ENCODE assay signal across 18 cellular contexts in genomic region chr11:76766521-76766920, GRCh38. TPM values are rescaled to one million over a fixed set of nuclear protein-coding genes. Genes with fewer than 3 reads are reported as not detected.
DNase-seq lines count a peak whose midpoint lies in the region; ATAC-seq, FAIRE-seq and TF ChIP-seq lines count a peak whose summit lies in the region.
"Had no signal": no experiment of that assay in that cellular context is flagged by ENCODE, and none has a peak within 500 bp of the region (broad histone marks: within the 10 kb centered on the region; RNA-seq: fewer than 3 reads in every experiment).

No MANE protein-coding gene starts in this region.

- no peaks in the 10 kb centered on the region for H3K27me3 Mint-ChIP-seq in activated T-helper 17 cell treated with anti-CD3 and anti-CD28 coated beads, Interleukin-2, amount 50 U/mL, for 72 hours

- TF ChIP-seq CTCF in A549 (IDR thresholded peaks at IDR 0.05): no peak
- no peak for TF ChIP-seq CTCF in right lobe of liver (IDR thresholded peaks at IDR 0.05)
- no peak for TF ChIP-seq CTCF in smooth muscle cell (IDR thresholded peaks at IDR 0.05; ENCODE audit: borderline replicate concordance, insufficient read depth, poor library complexity, severe bottlenecking)

- H3K79me1 ChIP-seq in trophoblast cell (ENCODE audit: low read length): peaks cover 3% of the 10 kb centered on the region

- peak; percentile 26; the same call in 1 of the 2 replicates for TF ChIP-seq POLR2A in A549 (IDR thresholded peaks at IDR 0.05; ENCODE audit: low read length)
- TF ChIP-seq POLR2A in right lobe of liver (IDR thresholded peaks at IDR 0.05): no peak

- no peak overlapping the region for H3K9ac ChIP-seq in smooth muscle cell (ENCODE audit: low read depth)
- H3K9ac ChIP-seq in trophoblast cell (ENCODE audit: low read length): no peak overlapping the region

- H3K4me2 ChIP-seq in A549 (peak overlapping the region; percentile 95), smooth muscle cell (peak overlapping the region; percentile 2), trophoblast cell (ENCODE audit: low read length) (no peak overlapping the region)

- 93% methylated on average over 6 of the region's 6 CpGs for WGBS in A549 (ENCODE audit: missing lambda C conversion rate)
- WGBS in right lobe of liver (ENCODE audit: insufficient coverage, low coverage, low lambda C conversion rate, missing lambda C conversion rate): no CpG with 5 or more reads among the region's 6 CpGs
- 79% methylated on average over 6 of the region's 6 CpGs for WGBS in smooth muscle cell (ENCODE audit: low lambda C conversion rate)
- no CpG with 5 or more reads among the region's 6 CpGs for WGBS in trophoblast cell (ENCODE audit: extremely low coverage, insufficient coverage, insufficient read length)

- no peak overlapping the region for H4K91ac ChIP-seq in trophoblast cell (ENCODE audit: low read depth, low read length)

- no peak overlapping the region for H2AK5ac ChIP-seq in trophoblast cell (ENCODE audit: low read length)

- no peak overlapping the region for H4K12ac ChIP-seq in trophoblast cell (ENCODE audit: low read depth, low read length)

- H2AFZ ChIP-seq in smooth muscle cell (ENCODE audit: low read depth): no peak overlapping the region
- no peak overlapping the region for H2AFZ ChIP-seq in trophoblast cell (ENCODE audit: insufficient read depth, low read length, poor library complexity)

- no peak overlapping the region for H3K18ac ChIP-seq in trophoblast cell (ENCODE audit: low read length)

- ATAC-seq in A549 (no peak), right lobe of liver (no peak)
- ATAC-seq in activated T-helper 17 cell treated with anti-CD3 and anti-CD28 coated beads, Interleukin-2, amount 50 U/mL, for 72 hours (replicated peaks): no peak
- ATAC-seq: K562 had no signal

- H3K4me1 ChIP-seq in A549: peaks cover 95% of the 10 kb centered on the region
- H3K4me1 ChIP-seq in right lobe of liver: peaks cover 0 to 86% (median 29%) of the 10 kb centered on the region in 4 donors
- peaks cover 26% of the 10 kb centered on the region for H3K4me1 ChIP-seq in smooth muscle cell (ENCODE audit: low read depth)
- peaks cover 15 to 31% of the 10 kb centered on the region in 2 experiments for H3K4me1 ChIP-seq in trophoblast cell (ENCODE audit: control insufficient read depth in 1 of 2, insufficient read depth in 2 of 2, low read length in 2 of 2)

- no peaks in the 10 kb centered on the region for H4K20me1 ChIP-seq in smooth muscle cell (ENCODE audit: low read depth)

- H3K4me3 ChIP-seq in A549 (no peak overlapping the region), right lobe of liver (peak overlapping the region in 2 of 3 donors; percentile 56 to 57), smooth muscle cell (no peak overlapping the region), trophoblast cell (ENCODE audit: low read depth, low read length) (no peak overlapping the region)
- H3K4me3 ChIP-seq: K562 had no signal

- peak overlapping the region; percentile 60 for H3K4me3 Mint-ChIP-seq in activated T-helper 17 cell treated with anti-CD3 and anti-CD28 coated beads, Interleukin-2, amount 50 U/mL, for 72 hours

- no peak overlapping the region for H3K23ac ChIP-seq in trophoblast cell (ENCODE audit: low read length)

- CTCF ChIA-PET in A549 (lab: Yijun Ruan, JAX): interaction anchor here (0.9 to 12.9 kb wide), 7 partner anchors 14 to 32 kb away, joined by 3 to 78 read pairs (median 3); no protein-coding TSS in a partner anchor

- no peaks in the 10 kb centered on the region for H3K27me3 ChIP-seq in right lobe of liver
- no peaks in the 10 kb centered on the region for H3K27me3 ChIP-seq in smooth muscle cell (ENCODE audit: low read depth)
- no peaks in the 10 kb centered on the region for H3K27me3 ChIP-seq in trophoblast cell (ENCODE audit: insufficient read depth, low read length)

- H3K27ac Mint-ChIP-seq in activated T-helper 17 cell treated with anti-CD3 and anti-CD28 coated beads, Interleukin-2, amount 50 U/mL, for 72 hours: no peak overlapping the region

- TF ChIP-seq EP300 in A549 (IDR thresholded peaks at IDR 0.05): no peak

- POLR2A ChIA-PET in A549 (lab: Yijun Ruan, JAX): interaction anchor here (0.9 to 2.2 kb wide), 3 partner anchors 15 to 19 kb away, joined by 5 to 8 read pairs (median 5); partner anchors contain the start of gene TSKU

- H3F3A ChIP-seq in smooth muscle cell (ENCODE audit: low read depth): peaks cover 7% of the 10 kb centered on the region

- peaks cover 20% of the 10 kb centered on the region for H3K4me1 Mint-ChIP-seq in activated T-helper 17 cell treated with anti-CD3 and anti-CD28 coated beads, Interleukin-2, amount 50 U/mL, for 72 hours

- H3K79me2 ChIP-seq in smooth muscle cell (ENCODE audit: low read depth) (no peaks in the 10 kb centered on the region), trophoblast cell (ENCODE audit: control insufficient read depth, insufficient read depth, low read length, poor library complexity) (no peaks in the 10 kb centered on the region)

- no peak overlapping the region for H3K14ac ChIP-seq in trophoblast cell (ENCODE audit: low read length)

- no peak overlapping the region for H2BK5ac ChIP-seq in trophoblast cell (ENCODE audit: low read depth, low read length, poor library complexity)

- no peak overlapping the region for H3K4ac ChIP-seq in trophoblast cell (ENCODE audit: low read depth, low read length)

- H3K9me3 ChIP-seq in A549 (no peaks in the 10 kb centered on the region), right lobe of liver (no peaks in the 10 kb centered on the region), smooth muscle cell (replicated peaks; ENCODE audit: low read depth) (no peaks in the 10 kb centered on the region), trophoblast cell (ENCODE audit: insufficient read depth, low read depth, low read length) (no peaks in the 10 kb centered on the region)

- no peak for FAIRE-seq in A549 (lab: Jason Lieb, UNC)
- FAIRE-seq: A204.1, GM12892, K562 had no signal

- no peak overlapping the region for H2BK120ac ChIP-seq in trophoblast cell (ENCODE audit: insufficient read depth, low read length, poor library complexity)

- intact Hi-C loops in right lobe of liver (cut with DNase I): no loop called here

- TF ChIP-seq RAD21 in A549 (conservative IDR thresholded peaks at IDR 0.05 in 1 of 2, IDR thresholded peaks at IDR 0.05 in 1 of 2): no peak

- H4K8ac ChIP-seq in trophoblast cell (ENCODE audit: low read depth, low read length): no peak overlapping the region

- no peak for DNase-seq in A549 (ENCODE audit: low read depth in 1 of 2, low spot score in 1 of 2)
- DNase-seq in right lobe of liver: no peak
- no peak for DNase-seq in smooth muscle cell (lab: John Stamatoyannopoulos, UW; ENCODE audit: unreplicated experiment)
- DNase-seq in trophoblast cell: no peak
- no peak for DNase-seq in NCI-H446 treated with DMSO at 0.1 percent for 48 hours (lab: John Stamatoyannopoulos, UW)
- DNase-seq in OCI-M2 (lab: John Stamatoyannopoulos, UW; ENCODE audit: unreplicated experiment): no peak
- DNase-seq in mucosa of gallbladder (ENCODE audit: low spot score): no peak
- DNase-seq: COR-L47; GOT3; NCI-H187 treated with DMSO at 0.1 percent for 48 hours; NCI-H345; NK-92 treated with Interleukin-12 subunit alpha and Interleukin-12 subunit beta, amount 100 ng/mL, for 24 hours; OCI-M1 had no signal

- no peaks in the 10 kb centered on the region for H3K36me3 Mint-ChIP-seq in activated T-helper 17 cell treated with anti-CD3 and anti-CD28 coated beads, Interleukin-2, amount 50 U/mL, for 72 hours (ENCODE audit: low read depth)

- H3K27ac ChIP-seq in A549: peak overlapping the region; percentile 97 to 100
- H3K27ac ChIP-seq in right lobe of liver: peak overlapping the region; percentile 69 to 100 (median 69)
- H3K27ac ChIP-seq in smooth muscle cell (ENCODE audit: low read depth): no peak overlapping the region
- no peak overlapping the region for H3K27ac ChIP-seq in trophoblast cell (ENCODE audit: low read depth, low read length)

- H3K36me3 ChIP-seq in right lobe of liver (peaks cover 0 to 6% (median 0%) of the 10 kb centered on the region in 4 donors), smooth muscle cell (ENCODE audit: low read depth) (no peaks in the 10 kb centered on the region), trophoblast cell (ENCODE audit: control insufficient read depth in 1 of 2, insufficient read depth in 2 of 2, low read length in 2 of 2) (no peaks in the 10 kb centered on the region)

- no peaks in the 10 kb centered on the region for H3K9me3 Mint-ChIP-seq in activated T-helper 17 cell treated with anti-CD3 and anti-CD28 coated beads, Interleukin-2, amount 50 U/mL, for 72 hours

- no peak overlapping the region for H2BK12ac ChIP-seq in trophoblast cell (ENCODE audit: low read length)

TF ChIP-seq in A549, 52 proteins besides CTCF, POLR2A, EP300 and RAD21 (continues in another document):
- TF ChIP-seq USF2 (IDR thresholded peaks at IDR 0.05): no peak
- no peak for TF ChIP-seq EHMT2 (IDR thresholded peaks at IDR 0.05; ENCODE audit: low read depth)
- TF ChIP-seq NFE2L2 (conservative IDR thresholded peaks at IDR 0.05; ENCODE audit: low read length): no peak
- TF ChIP-seq TFCP2L1 (CRISPR knock-in tag; IDR thresholded peaks at IDR 0.05): no peak

RNA-seq across cellular contexts. Expression of gene TSKU, which starts 16.6 kb away (rescaled TPM):
- polyA plus RNA-seq in A549 (2011; rRNA removed) (164 and 188 TPM in 2 replicates), A549 (2017; fragmentation: RNase III; extraction: RNeasy Plus Mini Kit Qiagen cat#74134 plus additional on column Dnase treatment) (145 to 171 TPM (median 164 TPM) in 3 replicates), smooth muscle cell (122 and 144 TPM in 2 replicates)
- 177 and 263 TPM in 2 replicates for polyA plus RNA-seq in A549 (2012; cell fraction: cytosol; rRNA removed)
- polyA plus RNA-seq in A549 (2012; cell fraction: nucleus; rRNA removed): 271 and 323 TPM in 2 replicates
- polyA minus RNA-seq in A549 (2011; rRNA and poly(A)+ RNA removed): 186 and 192 TPM in 2 replicates
- total RNA-seq in activated T-helper 17 cell treated with anti-CD3 and anti-CD28 coated beads, Interleukin-2, amount 50 U/mL, for 72 hours: 10 to 100 TPM in 1 of 2 donors, 1 to 10 TPM in 1; 3.2 to 45.6 TPM
- total RNA-seq in right lobe of liver (1,000 to 10,000 TPM in 1 of 6 experiments, 100 to 1,000 TPM in 4, 10 to 100 TPM in 1; 66.1 to 1,026 (median 278) TPM), smooth muscle cell (75.2 and 76.5 TPM in 2 replicates), mucosa of gallbladder (35.8 TPM)
- polyA plus RNA-seq in trophoblast cell (2013): 34.0 and 35.3 TPM in 2 replicates
- polyA plus RNA-seq: CD14-positive monocyte had no signal

Comparison
In these comparisons a context has a peak if more than half of its experiments do, and no peak if none do; other contexts are left out.
1. H3K27ac ChIP-seq: peak in A549 (2 of 2) and right lobe of liver (3 of 3); none in smooth muscle cell (single experiment) and trophoblast cell (single experiment).
2. H3K4me3 ChIP-seq: peak in right lobe of liver (2 of 3); none in A549 (single experiment), smooth muscle cell (single experiment) and trophoblast cell (single experiment).